ENCODE assay signal across 15 cellular contexts in genomic region chr7:859368-860030, GRCh38.
"Had no signal": no experiment of that assay in that cellular context is flagged by ENCODE, and none has a peak within 500 bp of the region (broad histone marks: within the 10 kb centered on the region; RNA-seq: fewer than 3 reads in every experiment).

No MANE protein-coding gene starts in this region.

- H3K9me3 Mint-ChIP-seq: effector memory CD8-positive, alpha-beta T cell; stimulated activated naive CD8-positive, alpha-beta T cell treated with anti-CD3 and anti-CD28 coated beads, Interleukin-15, amount 100 ng/mL, for 72 hours had no signal

- ATAC-seq: effector memory CD8-positive, alpha-beta T cell; foreskin keratinocyte; naive thymus-derived CD4-positive, alpha-beta T cell; stimulated activated naive CD8-positive, alpha-beta T cell treated with anti-CD3 and anti-CD28 coated beads, Interleukin-15, amount 100 ng/mL, for 72 hours had no signal

- H3K27me3 ChIP-seq: cardiac muscle cell, foreskin keratinocyte, suprapubic skin had no signal

- H3K4me3 Mint-ChIP-seq: activated naive CD8-positive, alpha-beta T cell; effector memory CD8-positive, alpha-beta T cell; naive thymus-derived CD4-positive, alpha-beta T cell; stimulated activated naive CD8-positive, alpha-beta T cell treated with anti-CD3 and anti-CD28 coated beads, Interleukin-15, amount 100 ng/mL, for 72 hours had no signal

- H3K27ac Mint-ChIP-seq: activated naive CD8-positive, alpha-beta T cell; effector memory CD8-positive, alpha-beta T cell had no signal

- H3K4me1 Mint-ChIP-seq: stimulated activated naive CD8-positive, alpha-beta T cell treated with anti-CD3 and anti-CD28 coated beads, Interleukin-15, amount 100 ng/mL, for 72 hours had no signal

- H3K9me3 ChIP-seq: suprapubic skin had no signal

- H3K27me3 Mint-ChIP-seq: activated naive CD8-positive, alpha-beta T cell; effector memory CD8-positive, alpha-beta T cell; naive thymus-derived CD4-positive, alpha-beta T cell; stimulated activated naive CD8-positive, alpha-beta T cell treated with anti-CD3 and anti-CD28 coated beads, Interleukin-15, amount 100 ng/mL, for 72 hours had no signal

- H3K4me1 ChIP-seq: foreskin keratinocyte, suprapubic skin had no signal

- DNase-seq: activated CD4-positive, CD25-positive, alpha-beta regulatory T cell treated with anti-CD3 and anti-CD28 coated beads, Interleukin-2, amount 50 U/mL, for 72 hours; activated CD8-positive, alpha-beta memory T cell treated with anti-CD3 and anti-CD28 coated beads for 24 hours; activated CD8-positive, alpha-beta memory T cell treated with anti-CD3 and anti-CD28 coated beads, Interleukin-2, amount 50 U/mL, for 48 hours; activated gamma-delta T cell; dermis blood vessel endothelial cell; effector memory CD8-positive, alpha-beta T cell; foreskin keratinocyte; mesenchymal stem cell; naive thymus-derived CD4-positive, alpha-beta T cell; stimulated activated naive CD8-positive, alpha-beta T cell treated with anti-CD3 and anti-CD28 coated beads, Interleukin-15, amount 100 ng/mL, for 72 hours had no signal

- H3K4me3 ChIP-seq: cardiac muscle cell, SK-N-MC, skin epidermis, suprapubic skin had no signal

- H3K27ac ChIP-seq: cardiac muscle cell, foreskin keratinocyte, SK-N-MC, skin epidermis, suprapubic skin had no signal
